20 cellular contexts compared by ENCODE assay signal in genomic region chr4:6118201-6118600, GRCh38.
"Had no signal": no experiment of that assay in that cellular context is flagged by ENCODE, and none has a peak within 500 bp of the region (broad histone marks: within the 10 kb centered on the region; RNA-seq: fewer than 3 reads in every experiment).

No MANE protein-coding gene starts in this region.

- H3K9ac ChIP-seq: neural progenitor cell had no signal

- H3K4me3 ChIP-seq: colonic mucosa, heart left ventricle, neural progenitor cell, pancreas, psoas muscle, right lobe of liver, testis, tibial nerve had no signal

- H3K4me1 Mint-ChIP-seq: mesothelial cell of epicardium; stimulated activated memory B cell treated with anti-CD40 and anti-IgM and Interleukin-4, amounts not matched to agents 10 μg/mL and 1 μg/mL and 100 μg/mL, for 72 hours had no signal

- H3K4me3 Mint-ChIP-seq: mesothelial cell of epicardium; natural killer cell treated with Interleukin-12 subunit alpha and Interleukin-12 subunit beta and Interleukin-15 and Interleukin-18, amount 100 ng/mL, for 72 hours; neural progenitor cell; stimulated activated memory B cell treated with anti-CD40 and anti-IgM and Interleukin-4, amounts not matched to agents 10 μg/mL and 1 μg/mL and 100 μg/mL, for 72 hours; stimulated activated naive CD8-positive, alpha-beta T cell treated with anti-CD3 and anti-CD28 coated beads, Interleukin-15, amount 100 ng/mL, for 72 hours had no signal

- DNase-seq: colonic mucosa; effector CD8-positive, alpha-beta T cell; hippocampal formation; kidney glomerular epithelial cell; mammary epithelial cell; occipital lobe; psoas muscle; retina; right lobe of liver; stimulated activated CD4-positive, alpha-beta T cell treated with anti-CD3 and anti-CD28 coated beads, Interleukin-4, amount 100 ng/mL, for 24 hours; stimulated activated naive CD8-positive, alpha-beta T cell treated with anti-CD3 and anti-CD28 coated beads, Interleukin-15, amount 100 ng/mL, for 72 hours; testis had no signal

- H3K27ac Mint-ChIP-seq: mesothelial cell of epicardium; natural killer cell treated with Interleukin-12 subunit alpha and Interleukin-12 subunit beta and Interleukin-15 and Interleukin-18, amount 100 ng/mL, for 72 hours; neural progenitor cell; stimulated activated memory B cell treated with anti-CD40 and anti-IgM and Interleukin-4, amounts not matched to agents 10 μg/mL and 1 μg/mL and 100 μg/mL, for 72 hours; stimulated activated naive CD8-positive, alpha-beta T cell treated with anti-CD3 and anti-CD28 coated beads, Interleukin-15, amount 100 ng/mL, for 72 hours had no signal

- H3K27me3 ChIP-seq: colonic mucosa, neural progenitor cell, pancreas, right lobe of liver, testis, tibial nerve had no signal

- H3K4me1 ChIP-seq: colonic mucosa, heart left ventricle, pancreas, psoas muscle, right lobe of liver, testis, tibial nerve had no signal

- H3K36me3 ChIP-seq: colonic mucosa, heart left ventricle, neural progenitor cell, pancreas, right lobe of liver, tibial nerve had no signal

- H3K27ac ChIP-seq: colonic mucosa, heart left ventricle, neural progenitor cell, pancreas, psoas muscle, right lobe of liver, testis, tibial nerve had no signal

- H3K36me3 Mint-ChIP-seq: mesothelial cell of epicardium; natural killer cell treated with Interleukin-12 subunit alpha and Interleukin-12 subunit beta and Interleukin-15 and Interleukin-18, amount 100 ng/mL, for 72 hours; neural progenitor cell; stimulated activated memory B cell treated with anti-CD40 and anti-IgM and Interleukin-4, amounts not matched to agents 10 μg/mL and 1 μg/mL and 100 μg/mL, for 72 hours had no signal

- H3K9me3 Mint-ChIP-seq: mesothelial cell of epicardium; natural killer cell treated with Interleukin-12 subunit alpha and Interleukin-12 subunit beta and Interleukin-15 and Interleukin-18, amount 100 ng/mL, for 72 hours; neural progenitor cell; stimulated activated memory B cell treated with anti-CD40 and anti-IgM and Interleukin-4, amounts not matched to agents 10 μg/mL and 1 μg/mL and 100 μg/mL, for 72 hours; stimulated activated naive CD8-positive, alpha-beta T cell treated with anti-CD3 and anti-CD28 coated beads, Interleukin-15, amount 100 ng/mL, for 72 hours had no signal

- H3K9me3 ChIP-seq: colonic mucosa, heart left ventricle, pancreas, psoas muscle, right lobe of liver, testis, tibial nerve had no signal

- ATAC-seq: esophagus mucosa; heart left ventricle; natural killer cell treated with Interleukin-12 subunit alpha and Interleukin-12 subunit beta and Interleukin-15 and Interleukin-18, amount 100 ng/mL, for 72 hours; pancreas; psoas muscle; right lobe of liver; stimulated activated memory B cell treated with anti-CD40 and anti-IgM and Interleukin-4, amounts not matched to agents 10 μg/mL and 1 μg/mL and 100 μg/mL, for 72 hours; stimulated activated naive CD8-positive, alpha-beta T cell treated with anti-CD3 and anti-CD28 coated beads, Interleukin-15, amount 100 ng/mL, for 72 hours had no signal

- H2AFZ ChIP-seq: neural progenitor cell had no signal

- H3K4me2 ChIP-seq: neural progenitor cell had no signal
